In the genomic region with DNA sequence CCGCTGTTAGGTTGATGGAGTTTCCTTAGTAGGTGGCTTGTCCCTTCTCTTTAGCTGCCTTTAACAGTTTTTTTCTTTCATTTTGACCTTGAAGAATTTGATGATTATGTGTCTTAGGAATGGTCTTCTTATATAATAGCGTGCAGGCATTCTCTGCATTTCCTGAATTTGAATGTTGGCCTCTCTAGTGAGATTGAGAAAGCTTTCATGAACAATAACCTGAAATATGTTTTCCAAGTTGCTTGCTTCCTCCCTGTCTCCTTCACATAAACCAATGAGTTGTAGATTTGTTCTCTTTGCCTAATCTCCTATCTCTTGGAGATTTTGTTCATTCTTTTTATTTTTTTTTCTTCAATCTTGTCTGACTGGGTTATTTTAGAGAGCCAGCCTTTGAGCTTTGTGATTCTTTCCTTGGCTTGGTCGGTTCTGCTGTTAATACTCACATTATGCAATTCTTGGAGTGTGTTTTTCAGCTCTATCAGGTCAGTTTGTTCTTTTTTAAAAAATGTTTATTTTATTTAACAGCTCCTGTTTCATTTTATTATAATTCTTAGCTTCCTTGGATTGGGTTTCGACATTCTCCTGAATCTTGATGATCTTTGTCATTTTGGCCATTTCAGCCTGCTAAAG, we compare ENCODE assay signal across 16 cellular contexts.
DNase-seq lines count a peak whose midpoint lies in the region; ATAC-seq and TF ChIP-seq lines count a peak whose summit lies in the region.
"Had no signal": no experiment of that assay in that cellular context is flagged by ENCODE, and none has a peak within 500 bp of the region (broad histone marks: within the 10 kb centered on the region; RNA-seq: fewer than 3 reads in every experiment).

No MANE protein-coding gene starts in this region.

- no peaks in the 10 kb centered on the region for H3K27me3 ChIP-seq in GM23248 (replicated peaks; ENCODE audit: insufficient read depth)
- no peaks in the 10 kb centered on the region for H3K27me3 ChIP-seq in brain microvascular endothelial cell (replicated peaks)
- no peaks in the 10 kb centered on the region for H3K27me3 ChIP-seq in thyroid gland

- 0 out of 2 replicates have a peak, but pooled peaks cover 6% of the 10 kb centered on the region for H3F3A ChIP-seq in GM23248 (ENCODE audit: insufficient read depth)

- H3K4me3 ChIP-seq in GM23248 (peak overlapping the region; percentile 36; the same call in 1 of the 2 replicates), brain microvascular endothelial cell (ENCODE audit: low read depth, low read length) (no peak overlapping the region), thyroid gland (replicated peaks in 1 of 3) (no peak overlapping the region)
- H3K4me3 ChIP-seq: psoas muscle had no signal

- H3K4me2 ChIP-seq in GM23248 (ENCODE audit: unreplicated experiment), result peak overlapping the region; percentile 41

- H2AFZ ChIP-seq in GM23248, result peak overlapping the region; percentile 48

- TF ChIP-seq CTCF in brain microvascular endothelial cell (IDR thresholded peaks at IDR 0.05; ENCODE audit: low read depth, low read length, missing control alignments) (no peak), thyroid gland (IDR thresholded peaks at IDR 0.05) (no peak), endothelial cell (IDR thresholded peaks at IDR 0.05; ENCODE audit: unreplicated experiment) (no peak)

- DNase-seq in GM23248 (peak; percentile 51), brain microvascular endothelial cell (peak; percentile 42), left ventricle myocardium superior (no peak), thyroid gland (peak; percentile 12 to 13), hippocampal formation (lab: John Stamatoyannopoulos, UW) (no peak), endothelial cell (ENCODE audit: low spot score) (no peak)
- no peak for DNase-seq in activated CD4-positive, alpha-beta T cell treated with anti-CD3 and anti-CD28 coated beads, Interleukin-2, amount 10 ng/mL, durations not matched to agents 24 days and 14 days
- DNase-seq: activated T-cell treated with anti-CD3 and anti-CD28 coated beads for 4 hours; CD4-positive, alpha-beta memory T cell; cortex of kidney; erythroblast; NCI-H1930; NCI-H510A; psoas muscle had no signal

- in situ Hi-C loops in GM23248 (cut with MboI) (no loop called here), brain microvascular endothelial cell (cut with HindIII; ENCODE audit: low pct_ligation_motif_present, low sequenced_read_pairs) (no loop called here)

- intact Hi-C loops in left ventricle myocardium superior (cut with micrococcal nuclease), result no loop called here
- intact Hi-C loops in thyroid gland (cut with DNase I), result no loop called here
- intact Hi-C loops in activated CD4-positive, alpha-beta T cell treated with anti-CD3 and anti-CD28 coated beads, Interleukin-2, amount 10 ng/mL, durations not matched to agents 24 days and 14 days (cut with micrococcal nuclease), result no loop called here

- peak overlapping the region; percentile 47 for H3K9ac ChIP-seq in GM23248

- TF ChIP-seq POLR2A in thyroid gland (IDR thresholded peaks at IDR 0.05), result no peak

- peaks cover 1% of the 10 kb centered on the region for H3K27me3 Mint-ChIP-seq in endothelial cell (ENCODE audit: unreplicated experiment)
- H3K27me3 Mint-ChIP-seq in activated CD4-positive, alpha-beta T cell treated with anti-CD3 and anti-CD28 coated beads, Interleukin-2, amount 10 ng/mL, durations not matched to agents 24 days and 14 days, result no peaks in the 10 kb centered on the region
- H3K27me3 Mint-ChIP-seq: CD4-positive, alpha-beta memory T cell; IgD-negative memory B cell had no signal

- H3K27ac Mint-ChIP-seq in endothelial cell (ENCODE audit: unreplicated experiment), result no peak overlapping the region
- H3K27ac Mint-ChIP-seq in activated CD4-positive, alpha-beta T cell treated with anti-CD3 and anti-CD28 coated beads, Interleukin-2, amount 10 ng/mL, durations not matched to agents 24 days and 14 days, result no peak overlapping the region
- H3K27ac Mint-ChIP-seq: CD4-positive, alpha-beta memory T cell; IgD-negative memory B cell had no signal

- H3K4me1 ChIP-seq in GM23248 (ENCODE audit: insufficient read depth) (peaks cover 8% of the 10 kb centered on the region; the same call in 1 of the 2 replicates), thyroid gland (peaks cover 12 to 28% of the 10 kb centered on the region in 2 donors)
- H3K4me1 ChIP-seq: psoas muscle had no signal

- WGBS in GM23248 (ENCODE audit: low coverage in 1 of 2, low lambda C conversion rate in 2 of 2, missing lambda C conversion rate in 2 of 2), 2 experiments, result 19 to 32% methylated on average over 4 of the region's 4 CpGs
- 38 to 51% methylated on average over 4 of the region's 4 CpGs for WGBS in thyroid gland, 2 donors

- H3K4me3 Mint-ChIP-seq in endothelial cell (ENCODE audit: unreplicated experiment), result no peak overlapping the region
- no peak overlapping the region for H3K4me3 Mint-ChIP-seq in activated CD4-positive, alpha-beta T cell treated with anti-CD3 and anti-CD28 coated beads, Interleukin-2, amount 10 ng/mL, durations not matched to agents 24 days and 14 days
- H3K4me3 Mint-ChIP-seq: CD4-positive, alpha-beta memory T cell; IgD-negative memory B cell had no signal

- peak; percentile 75 for ATAC-seq in left ventricle myocardium superior
- no peak for ATAC-seq in HG02938 (IDR thresholded peaks at IDR 0.05; ENCODE audit: unreplicated experiment)

- no peaks in the 10 kb centered on the region for H3K9me2 ChIP-seq in GM23248 (ENCODE audit: insufficient read depth)

- H3K36me3 Mint-ChIP-seq in endothelial cell (ENCODE audit: low read depth, unreplicated experiment), result no peaks in the 10 kb centered on the region
- H3K36me3 Mint-ChIP-seq in activated CD4-positive, alpha-beta T cell treated with anti-CD3 and anti-CD28 coated beads, Interleukin-2, amount 10 ng/mL, durations not matched to agents 24 days and 14 days (ENCODE audit: low read depth), result no peaks in the 10 kb centered on the region
- H3K36me3 Mint-ChIP-seq: CD4-positive, alpha-beta memory T cell; IgD-negative memory B cell had no signal

- H3K9me3 ChIP-seq in GM23248 (ENCODE audit: low read depth) (no peaks in the 10 kb centered on the region), thyroid gland (no peaks in the 10 kb centered on the region)
- H3K9me3 ChIP-seq: psoas muscle had no signal

- H3K9me3 Mint-ChIP-seq in endothelial cell (ENCODE audit: unreplicated experiment), result no peaks in the 10 kb centered on the region
- H3K9me3 Mint-ChIP-seq in activated CD4-positive, alpha-beta T cell treated with anti-CD3 and anti-CD28 coated beads, Interleukin-2, amount 10 ng/mL, durations not matched to agents 24 days and 14 days, result peaks cover 4% of the 10 kb centered on the region

- no peaks in the 10 kb centered on the region for H3K79me2 ChIP-seq in GM23248 (ENCODE audit: insufficient read depth)

- H3K27ac ChIP-seq in GM23248 (peak overlapping the region; percentile 70), brain microvascular endothelial cell (peak overlapping the region; percentile 75), thyroid gland (peak overlapping the region; percentile 87 to 94 (median 92))
- H3K27ac ChIP-seq: psoas muscle had no signal

- H3K4me1 Mint-ChIP-seq in endothelial cell (ENCODE audit: unreplicated experiment), result no peaks in the 10 kb centered on the region
- H3K4me1 Mint-ChIP-seq in activated CD4-positive, alpha-beta T cell treated with anti-CD3 and anti-CD28 coated beads, Interleukin-2, amount 10 ng/mL, durations not matched to agents 24 days and 14 days, result no peaks in the 10 kb centered on the region
- H3K4me1 Mint-ChIP-seq: CD4-positive, alpha-beta memory T cell had no signal

- H3K36me3 ChIP-seq in GM23248 (ENCODE audit: low read depth) (no peaks in the 10 kb centered on the region), brain microvascular endothelial cell (replicated peaks) (no peaks in the 10 kb centered on the region), thyroid gland (no peaks in the 10 kb centered on the region)

- no peaks in the 10 kb centered on the region for H4K20me1 ChIP-seq in GM23248 (ENCODE audit: insufficient read depth)

Comparison
In these comparisons a context has a peak if more than half of its experiments do, and no peak if none do; other contexts are left out.
1. DNase-seq: peak in GM23248 (single experiment), brain microvascular endothelial cell (single experiment) and thyroid gland (2 of 2); none in left ventricle myocardium superior (single experiment), hippocampal formation (0 of 2), endothelial cell (single experiment) and activated CD4-positive, alpha-beta T cell treated with anti-CD3 and anti-CD28 coated beads, Interleukin-2, amount 10 ng/mL, durations not matched to agents 24 days and 14 days (single experiment).
2. Peak in every context shown above with its lines, with median percentiles within 50 percentile points of each other: H3K27ac ChIP-seq.